Comparison of ENCODE assay signal across 8 cellular contexts in genomic region chr6:41920921-41921711, GRCh38. TPM values are rescaled to one million over a fixed set of nuclear protein-coding genes. Genes with fewer than 3 reads are reported as not detected.
DNase-seq lines count a peak whose midpoint lies in the region; ATAC-seq and TF ChIP-seq lines count a peak whose summit lies in the region.

Gene BYSL (plus strand): TSS chr6:41921499. CDS start chr6:41921563, 64 bp downstream.
Gene MED20 (minus strand): TSS chr6:41921139. CDS start chr6:41921018, 121 bp downstream.

- H2BK120ac ChIP-seq in trophoblast cell (ENCODE audit: insufficient read depth, low read length, poor library complexity) = peak within 1 kb of the TSS; percentile 77

- peaks cover 54% of the 10 kb centered on the region for H3K4me1 Mint-ChIP-seq in activated naive CD8-positive, alpha-beta T cell treated with anti-CD3 and anti-CD28 coated beads, Interleukin-2, amount 50 U/mL, for 24 hours
- H3K4me1 Mint-ChIP-seq in type B pancreatic cell (ENCODE audit: unreplicated experiment) = peaks cover 20% of the 10 kb centered on the region

- H3K9me3 ChIP-seq in cardiac muscle cell (ENCODE audit: low read depth) = no peaks in the 10 kb centered on the region
- H3K9me3 ChIP-seq in trophoblast cell (ENCODE audit: insufficient read depth, low read depth, low read length) = no peaks in the 10 kb centered on the region

- H3K27ac Mint-ChIP-seq in activated naive CD8-positive, alpha-beta T cell treated with anti-CD3 and anti-CD28 coated beads, Interleukin-2, amount 50 U/mL, for 24 hours = peak within 1 kb of the TSS; percentile 94
- H3K27ac Mint-ChIP-seq in type B pancreatic cell = peak within 1 kb of the TSS; percentile 100

- H3K4me1 ChIP-seq in cardiac muscle cell (ENCODE audit: low read depth) (peaks cover 13% of the 10 kb centered on the region), trophoblast cell (ENCODE audit: control insufficient read depth in 1 of 2, insufficient read depth in 2 of 2, low read length in 2 of 2) (peaks cover 2 to 9% of the 10 kb centered on the region in 2 experiments)

- DNase-seq in NCI-H1417 (lab: John Stamatoyannopoulos, UW) (peak; percentile 93 to 98 (median 96)), SW 1271 (lab: John Stamatoyannopoulos, UW) (peak; percentile 97), cardiac muscle cell (ENCODE audit: low read depth in 1 of 2, low spot score in 1 of 2) (peak; percentile 95 to 97), trophoblast cell (peak; percentile 95 to 97), type B pancreatic cell (ENCODE audit: extremely low spot score, unreplicated experiment) (peak; percentile 94)
- DNase-seq in activated naive CD8-positive, alpha-beta T cell treated with anti-CD3 and anti-CD28 coated beads, Interleukin-2, amount 50 U/mL, for 24 hours = peak; percentile 97

- peak within 1 kb of the TSS; percentile 93 for H4K8ac ChIP-seq in trophoblast cell (ENCODE audit: low read depth, low read length)

- no CpG with 5 or more reads among the region's 55 CpGs for WGBS in trophoblast cell (ENCODE audit: extremely low coverage, insufficient coverage, insufficient read length)

- H3K9me3 Mint-ChIP-seq in activated naive CD8-positive, alpha-beta T cell treated with anti-CD3 and anti-CD28 coated beads, Interleukin-2, amount 50 U/mL, for 24 hours = no peaks in the 10 kb centered on the region
- no peaks in the 10 kb centered on the region for H3K9me3 Mint-ChIP-seq in type B pancreatic cell

- peak within 1 kb of the TSS; percentile 67 for H3K4me3 ChIP-seq in cardiac muscle cell
- peak within 1 kb of the TSS; percentile 93 for H3K4me3 ChIP-seq in trophoblast cell (ENCODE audit: low read depth, low read length)

- peak; percentile 97 for TF ChIP-seq CTCF in GM12874 (IDR thresholded peaks at IDR 0.05; ENCODE audit: insufficient read depth, low read depth, low read length)
- TF ChIP-seq CTCF in cardiac muscle cell (IDR thresholded peaks at IDR 0.05; ENCODE audit: low read depth, low read length) = peak; percentile 97
- peak; percentile 100 for TF ChIP-seq CTCF in type B pancreatic cell (conservative IDR thresholded peaks at IDR 0.05)

- H3K18ac ChIP-seq in trophoblast cell (ENCODE audit: low read length) = peak within 1 kb of the TSS; percentile 82

- H3K79me2 ChIP-seq in trophoblast cell (ENCODE audit: control insufficient read depth, insufficient read depth, low read length, poor library complexity) = peaks cover 10% of the 10 kb centered on the region

- H3K9ac ChIP-seq in trophoblast cell (ENCODE audit: low read length) = peak within 1 kb of the TSS; percentile 95

- H2BK12ac ChIP-seq in trophoblast cell (ENCODE audit: low read length) = no peak within 1 kb of the TSS

- peak within 1 kb of the TSS; percentile 88 for H3K4me3 Mint-ChIP-seq in activated naive CD8-positive, alpha-beta T cell treated with anti-CD3 and anti-CD28 coated beads, Interleukin-2, amount 50 U/mL, for 24 hours
- H3K4me3 Mint-ChIP-seq in type B pancreatic cell = peak within 1 kb of the TSS; percentile 100

- peak within 1 kb of the TSS; percentile 77 for H2BK5ac ChIP-seq in trophoblast cell (ENCODE audit: low read depth, low read length, poor library complexity)

- peak within 1 kb of the TSS; percentile 89 for H4K91ac ChIP-seq in trophoblast cell (ENCODE audit: low read depth, low read length)

- peak within 1 kb of the TSS; percentile 85 for H3K14ac ChIP-seq in trophoblast cell (ENCODE audit: low read length)

- peaks cover 35% of the 10 kb centered on the region for H3K36me3 Mint-ChIP-seq in activated naive CD8-positive, alpha-beta T cell treated with anti-CD3 and anti-CD28 coated beads, Interleukin-2, amount 50 U/mL, for 24 hours (ENCODE audit: low read depth)
- peaks cover 27% of the 10 kb centered on the region for H3K36me3 Mint-ChIP-seq in type B pancreatic cell

- peak within 1 kb of the TSS; percentile 90 for H2AK5ac ChIP-seq in trophoblast cell (ENCODE audit: low read length)

- H3K23ac ChIP-seq in trophoblast cell (ENCODE audit: low read length) = no peak within 1 kb of the TSS

- peak within 1 kb of the TSS; percentile 85 for H2AFZ ChIP-seq in trophoblast cell (ENCODE audit: insufficient read depth, low read length, poor library complexity)

- H3K4me2 ChIP-seq in trophoblast cell (ENCODE audit: low read length) = peak within 1 kb of the TSS; percentile 80

- no peaks in the 10 kb centered on the region for H3K27me3 ChIP-seq in cardiac muscle cell
- H3K27me3 ChIP-seq in trophoblast cell (ENCODE audit: insufficient read depth, low read length) = no peaks in the 10 kb centered on the region

- H4K12ac ChIP-seq in trophoblast cell (ENCODE audit: low read depth, low read length) = peak within 1 kb of the TSS; percentile 65

- peak within 1 kb of the TSS; percentile 97 for H3K27ac ChIP-seq in cardiac muscle cell
- H3K27ac ChIP-seq in trophoblast cell (ENCODE audit: low read depth, low read length) = peak within 1 kb of the TSS; percentile 89

- ATAC-seq in HG02763 (IDR thresholded peaks at IDR 0.05; ENCODE audit: unreplicated experiment) = peak; percentile 90
- peak; percentile 88 for ATAC-seq in activated naive CD8-positive, alpha-beta T cell treated with anti-CD3 and anti-CD28 coated beads, Interleukin-2, amount 50 U/mL, for 24 hours

- peak within 1 kb of the TSS; percentile 98 for H3K4ac ChIP-seq in trophoblast cell (ENCODE audit: low read depth, low read length)

- H3K36me3 ChIP-seq in cardiac muscle cell (peaks cover 3% of the 10 kb centered on the region), trophoblast cell (ENCODE audit: control insufficient read depth in 1 of 2, insufficient read depth in 2 of 2, low read length in 2 of 2) (peaks cover 10 to 11% of the 10 kb centered on the region in 2 experiments)

- H3K79me1 ChIP-seq in trophoblast cell (ENCODE audit: low read length) = peaks cover 6% of the 10 kb centered on the region

- H3K27me3 Mint-ChIP-seq in activated naive CD8-positive, alpha-beta T cell treated with anti-CD3 and anti-CD28 coated beads, Interleukin-2, amount 50 U/mL, for 24 hours = no peaks in the 10 kb centered on the region
- H3K27me3 Mint-ChIP-seq in type B pancreatic cell = no peaks in the 10 kb centered on the region

RNA-seq across cellular contexts. Expression of gene BYSL, which starts in this region (rescaled TPM):
- 18.3 and 32.6 TPM in 2 replicates for total RNA-seq in cardiac muscle cell
- 30.7 and 40.2 TPM in 2 replicates for polyA plus RNA-seq in cardiac muscle cell
- polyA plus RNA-seq in trophoblast cell (2013) = 23.5 and 24.5 TPM in 2 replicates
- total RNA-seq in type B pancreatic cell (ENCODE audit: low replicate concordance) = 32.3 and 36.5 TPM in 2 replicates

RNA-seq across cellular contexts. Expression of gene MED20, which starts in this region (rescaled TPM):
- 18.0 and 18.5 TPM in 2 replicates for total RNA-seq in cardiac muscle cell
- 28.1 and 30.2 TPM in 2 replicates for polyA plus RNA-seq in cardiac muscle cell
- 17.8 and 19.4 TPM in 2 replicates for polyA plus RNA-seq in trophoblast cell (2013)
- total RNA-seq in type B pancreatic cell (ENCODE audit: low replicate concordance) = 31.8 and 35.7 TPM in 2 replicates

Comparison
In these comparisons a context has a peak if more than half of its experiments do, and no peak if none do; other contexts are left out.
1. Peak in every context shown above with its lines: DNase-seq, ATAC-seq, H3K4me3 ChIP-seq and H3K27ac ChIP-seq.